ENCODE assay signal across 10 cellular contexts in the genomic region with DNA sequence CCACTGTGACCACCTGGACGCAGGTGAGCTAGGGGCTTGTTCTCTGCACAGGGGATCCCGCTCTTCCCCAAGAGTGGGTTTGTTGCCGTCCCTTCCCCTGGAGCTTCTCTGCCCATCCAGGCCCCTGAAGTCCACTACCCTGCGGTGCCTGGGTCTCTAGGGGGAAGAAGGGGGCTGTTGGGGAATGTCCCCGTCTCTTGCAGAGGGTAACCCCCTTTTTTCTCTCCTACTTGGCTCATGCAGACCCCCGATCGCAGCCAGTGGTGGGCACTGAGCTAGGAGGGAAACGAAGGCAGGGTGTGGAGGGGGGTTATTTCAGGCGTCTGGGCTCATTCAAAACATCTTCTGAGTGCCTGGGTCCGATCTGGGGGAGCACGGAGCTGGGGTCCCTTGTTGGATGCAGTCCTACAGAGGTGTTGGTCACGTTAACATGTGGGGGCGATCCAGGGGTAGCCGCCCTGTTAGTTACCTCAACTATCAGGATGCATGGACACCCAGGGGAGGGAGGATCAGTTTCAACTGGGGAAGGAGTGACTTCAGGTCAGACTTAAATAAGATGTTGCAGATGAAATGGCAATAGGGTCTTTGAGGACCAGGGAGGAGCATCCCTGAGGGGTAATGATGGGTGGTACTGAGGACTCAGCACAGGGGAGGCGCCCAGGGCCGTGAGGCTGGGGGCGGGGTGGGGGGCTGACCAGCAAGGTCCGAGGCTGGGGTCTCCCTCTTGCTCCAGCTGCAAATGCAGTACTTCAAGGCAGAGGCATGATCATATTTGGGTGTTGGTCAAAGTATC. TPM values are rescaled to one million over a fixed set of nuclear protein-coding genes. Genes with fewer than 3 reads are reported as not detected.
A peak's percentile ranks its signal among the peaks of the same experiment; 100 is the strongest.
DNase-seq lines count a peak whose midpoint lies in the region; ATAC-seq and TF ChIP-seq lines count a peak whose summit lies in the region.
"Not testable (repeated sequence)": the region's sequence is repeated elsewhere in the genome, so short reads cannot be mapped to it uniquely, and the experiment has no call there.
"Had no signal": no experiment of that assay in that cellular context is flagged by ENCODE, and none has a peak within 500 bp of the region (broad histone marks: within the 10 kb centered on the region; RNA-seq: fewer than 3 reads in every experiment).

No MANE protein-coding gene starts in this region.

- peak overlapping the region; percentile 83 for H3K4me3 Mint-ChIP-seq in activated T-helper 2 cell treated with anti-CD3 and anti-CD28 coated beads, Interferon-gamma antibody, Interleukin-2, Interleukin-4, amounts not matched to agents 10 μg/mL and 5 μg/mL and 100 μg/mL, durations not matched to agents 14 hours and 24 hours and 36 hours (ENCODE audit: low read depth)
- peak overlapping the region; percentile 84 to 95 (median 90) for H3K4me3 Mint-ChIP-seq in naive thymus-derived CD8-positive, alpha-beta T cell

- ATAC-seq in Panc1 (peak; percentile 3; the same call in 1 of the 2 replicates), right cardiac atrium (peak in 1 of 2 donors; percentile 32)
- ATAC-seq in naive thymus-derived CD8-positive, alpha-beta T cell = peak in 1 of 2 donors; percentile 3

- H3K4me3 ChIP-seq in AG04450 (ENCODE audit: low read depth, low read length) = peak overlapping the region; percentile 73
- peak overlapping the region; percentile 65 for H3K4me3 ChIP-seq in H7 (ENCODE audit: insufficient read depth, low read depth, low read length)
- H3K4me3 ChIP-seq in Panc1 (ENCODE audit: low read depth in 2 of 2, low read length in 2 of 2) = peak overlapping the region; percentile 59 to 73
- peak overlapping the region; percentile 76 for H3K4me3 ChIP-seq in coronary artery
- peak overlapping the region; percentile 51 for H3K4me3 ChIP-seq in right cardiac atrium (ENCODE audit: low read length)

- not testable (repeated sequence) for DNase-seq in AG04450 (ENCODE audit: low read depth, low spot score); Panc1 (ENCODE audit: low read depth, low spot score); activated T-helper 2 cell treated with anti-CD3 and anti-CD28 coated beads, Interferon-gamma antibody, Interleukin-2, Interleukin-4, amounts not matched to agents 10 μg/mL and 5 μg/mL and 100 μg/mL, durations not matched to agents 14 hours and 24 hours and 36 hours (ENCODE audit: low spot score); coronary artery (ENCODE audit: low spot score); right cardiac atrium
- DNase-seq in H7 = peak; percentile 27
- peak in 1 of 10 donors; percentile 34 for DNase-seq in naive thymus-derived CD8-positive, alpha-beta T cell
- DNase-seq in stimulated activated CD8-positive, alpha-beta memory T cell treated with anti-CD3 and anti-CD28 coated beads, Interleukin-12 subunit alpha, Interleukin-12 subunit beta, amount 100 ng/mL, for 4 hours (ENCODE audit: low read depth) = peak; percentile 2

- 45% methylated on average over 18 of the region's 18 CpGs for WGBS in right cardiac atrium

- not testable (repeated sequence) for H3K9me3 Mint-ChIP-seq in activated T-helper 2 cell treated with anti-CD3 and anti-CD28 coated beads, Interferon-gamma antibody, Interleukin-2, Interleukin-4, amounts not matched to agents 10 μg/mL and 5 μg/mL and 100 μg/mL, durations not matched to agents 14 hours and 24 hours and 36 hours; naive thymus-derived CD8-positive, alpha-beta T cell

- H3K36me3 ChIP-seq in H7 (replicated peaks; ENCODE audit: control insufficient read depth, insufficient read depth, low read length); Panc1 (ENCODE audit: control insufficient read depth, insufficient read depth, low read length): not testable (repeated sequence)

- not testable (repeated sequence) for H3K27me3 ChIP-seq in AG04450 (ENCODE audit: control insufficient read depth, insufficient read depth, low read length); H7 (ENCODE audit: control insufficient read depth, insufficient read depth, low read length); Panc1 (ENCODE audit: control insufficient read depth, insufficient read depth, low read length); right cardiac atrium (ENCODE audit: control insufficient read depth, insufficient read depth)

- not testable (repeated sequence) for H3K9me3 ChIP-seq in AG04450 (ENCODE audit: control insufficient read depth, insufficient read depth, low read length); Panc1 (ENCODE audit: control insufficient read depth, insufficient read depth, low read depth, low read length); right cardiac atrium (ENCODE audit: control insufficient read depth, low read length)

- H3K27me3 Mint-ChIP-seq in activated T-helper 2 cell treated with anti-CD3 and anti-CD28 coated beads, Interferon-gamma antibody, Interleukin-2, Interleukin-4, amounts not matched to agents 10 μg/mL and 5 μg/mL and 100 μg/mL, durations not matched to agents 14 hours and 24 hours and 36 hours (ENCODE audit: low read depth); naive thymus-derived CD8-positive, alpha-beta T cell: not testable (repeated sequence)

- TF ChIP-seq CTCF in AG04450 (IDR thresholded peaks at IDR 0.05; ENCODE audit: low read depth, low read length); Panc1 (IDR thresholded peaks at IDR 0.05); coronary artery (IDR thresholded peaks at IDR 0.05): not testable (repeated sequence)

- not testable (repeated sequence) for H3K36me3 Mint-ChIP-seq in activated T-helper 2 cell treated with anti-CD3 and anti-CD28 coated beads, Interferon-gamma antibody, Interleukin-2, Interleukin-4, amounts not matched to agents 10 μg/mL and 5 μg/mL and 100 μg/mL, durations not matched to agents 14 hours and 24 hours and 36 hours (ENCODE audit: low read depth); naive thymus-derived CD8-positive, alpha-beta T cell

- H3K4me1 ChIP-seq in Panc1 (ENCODE audit: control insufficient read depth, insufficient read depth, low read length); right cardiac atrium (ENCODE audit: control insufficient read depth, insufficient read depth, low read length): not testable (repeated sequence)

- peaks cover 14% of the 10 kb centered on the region for H3K4me1 Mint-ChIP-seq in activated T-helper 2 cell treated with anti-CD3 and anti-CD28 coated beads, Interferon-gamma antibody, Interleukin-2, Interleukin-4, amounts not matched to agents 10 μg/mL and 5 μg/mL and 100 μg/mL, durations not matched to agents 14 hours and 24 hours and 36 hours (ENCODE audit: low read depth)
- H3K4me1 Mint-ChIP-seq in naive thymus-derived CD8-positive, alpha-beta T cell = peaks cover 10 to 43% (median 29%) of the 10 kb centered on the region in 4 donors

- not testable (repeated sequence) for BruUV-seq in Panc1 (replicated peaks; lab: Mats Ljungman, UMichigan)

- POLR2A ChIA-PET in AG04450 (lab: Yijun Ruan, JAX) = interaction anchor here (1.2 kb wide), 1 partner anchor 42 kb away, joined by 3 read pairs; the partner anchor contains the start of gene RNF216
- POLR2A ChIA-PET in Panc1 (lab: Charles Lee) = not testable (repeated sequence)
- POLR2A ChIA-PET in naive thymus-derived CD8-positive, alpha-beta T cell (lab: Charles Lee) = interaction anchor here (0.5 to 3.9 kb wide), 17 partner anchors 12 to 849 kb away, joined by 3 to 137 read pairs (median 4); partner anchors contain the start of gene RNF216

- in situ Hi-C loops in Panc1 (cut with HindIII; ENCODE audit: low pct_unique_long_range_greater_than_20kb, low sequenced_read_pairs) = loop anchor here (25.0 kb wide), 1 partner anchor 136 kb away; no protein-coding TSS in a partner anchor

- CTCF ChIA-PET in AG04450 (lab: Charles Lee) = interaction anchor here (0.6 kb wide), 1 partner anchor 42 kb away, joined by 3 read pairs; the partner anchor contains the start of gene RNF216
- CTCF ChIA-PET in Panc1 (lab: Charles Lee) = interaction anchor here (1.2 kb wide), 1 partner anchor 42 kb away, joined by 6 read pairs; the partner anchor contains the start of gene RNF216

- peak overlapping the region; percentile 75 for H3K27ac Mint-ChIP-seq in activated T-helper 2 cell treated with anti-CD3 and anti-CD28 coated beads, Interferon-gamma antibody, Interleukin-2, Interleukin-4, amounts not matched to agents 10 μg/mL and 5 μg/mL and 100 μg/mL, durations not matched to agents 14 hours and 24 hours and 36 hours
- H3K27ac Mint-ChIP-seq in naive thymus-derived CD8-positive, alpha-beta T cell = peak overlapping the region; percentile 90 to 99 (median 96)

- not testable (repeated sequence) for H3K27ac ChIP-seq in AG04450 (ENCODE audit: low read depth, low read length); Panc1 (ENCODE audit: low read length); coronary artery; right cardiac atrium (ENCODE audit: low read length)

- intact Hi-C loops in Panc1 (cut with micrococcal nuclease; ENCODE audit: unreplicated experiment); right cardiac atrium (cut with DNase I): not testable (repeated sequence)
- intact Hi-C loops in activated T-helper 2 cell treated with anti-CD3 and anti-CD28 coated beads, Interferon-gamma antibody, Interleukin-2, Interleukin-4, amounts not matched to agents 10 μg/mL and 5 μg/mL and 100 μg/mL, durations not matched to agents 14 hours and 24 hours and 36 hours (cut with micrococcal nuclease) = loop anchor here (2.0 kb wide), 1 partner anchor 43 kb away; the partner anchor contains the start of gene RNF216

RNA-seq across cellular contexts. Expression of gene RNF216, which starts 42.2 kb away (rescaled TPM):
- 33.3 and 36.4 TPM in 2 replicates for polyA plus RNA-seq in AG04450 (2011; rRNA removed)
- polyA minus RNA-seq in AG04450 (2011; rRNA and poly(A)+ RNA removed) = 51.4 and 52.1 TPM in 2 replicates
- 22.3 and 27.8 TPM in 2 replicates for total RNA-seq in H7 (2014; rRNA removed; shearing (Covaris generic))
- total RNA-seq in Panc1 (2021; ENCODE audit: unreplicated experiment) = 61.6 TPM
- 42.2 TPM for polyA plus RNA-seq in Panc1 (2012; ENCODE audit: insufficient read length)
- total RNA-seq in activated T-helper 2 cell treated with anti-CD3 and anti-CD28 coated beads, Interferon-gamma antibody, Interleukin-2, Interleukin-4, amounts not matched to agents 10 μg/mL and 5 μg/mL and 100 μg/mL, durations not matched to agents 14 hours and 24 hours and 36 hours = 40.1 and 42.1 TPM in 2 replicates
- total RNA-seq in right cardiac atrium = 10 to 100 TPM; 30.4 to 52.2 (median 31.3) TPM
- polyA plus RNA-seq in right cardiac atrium = 24.8 TPM
- 100 to 1,000 TPM; 114 to 115 TPM for total RNA-seq in naive thymus-derived CD8-positive, alpha-beta T cell
- polyA plus RNA-seq in naive thymus-derived CD8-positive, alpha-beta T cell = 10 to 100 TPM; 28.4 to 47.6 (median 35.9) TPM

RNA-seq across cellular contexts. Expression of gene OCM, which starts 56.9 kb away (rescaled TPM):
- not detected in 2 replicates for polyA plus RNA-seq in AG04450 (2011; rRNA removed)
- not detected in 2 replicates for polyA minus RNA-seq in AG04450 (2011; rRNA and poly(A)+ RNA removed)
- not detected in 2 replicates for total RNA-seq in H7 (2014; rRNA removed; shearing (Covaris generic))
- total RNA-seq in Panc1 (2021; ENCODE audit: unreplicated experiment) = not detected
- not detected for polyA plus RNA-seq in Panc1 (2012; ENCODE audit: insufficient read length)
- not detected in 2 replicates for total RNA-seq in activated T-helper 2 cell treated with anti-CD3 and anti-CD28 coated beads, Interferon-gamma antibody, Interleukin-2, Interleukin-4, amounts not matched to agents 10 μg/mL and 5 μg/mL and 100 μg/mL, durations not matched to agents 14 hours and 24 hours and 36 hours
- not detected for total RNA-seq in right cardiac atrium
- polyA plus RNA-seq in right cardiac atrium = not detected
- 10 to 100 TPM; 12.1 to 13.7 TPM for total RNA-seq in naive thymus-derived CD8-positive, alpha-beta T cell
- polyA plus RNA-seq in naive thymus-derived CD8-positive, alpha-beta T cell = 1 to 10 TPM in 2 of 3 donors, under 1 TPM in 1; 0.54 to 1.8 (median 1.7) TPM
- total RNA-seq: foreskin keratinocyte, mucosa of gallbladder had no signal
- polyA plus RNA-seq: foreskin keratinocyte had no signal

Comparison
In these comparisons a context has a peak if more than half of its experiments do, and no peak if none do; other contexts are left out.
1. RNA of gene OCM, which starts 56.9 kb away (total RNA-seq): 12.1 to 13.7 TPM in naive thymus-derived CD8-positive, alpha-beta T cell; not detected in H7, not detected in Panc1 (single experiment), not detected in activated T-helper 2 cell treated with anti-CD3 and anti-CD28 coated beads, Interferon-gamma antibody, Interleukin-2, Interleukin-4, amounts not matched to agents 10 μg/mL and 5 μg/mL and 100 μg/mL, durations not matched to agents 14 hours and 24 hours and 36 hours and not detected in right cardiac atrium; every median in the first group is over 10 times any median in the second.
2. Peak in every context shown above with its lines, with median percentiles within 50 percentile points of each other: H3K4me3 ChIP-seq.